ENCODE assay signal across 9 cellular contexts in the genomic region with DNA sequence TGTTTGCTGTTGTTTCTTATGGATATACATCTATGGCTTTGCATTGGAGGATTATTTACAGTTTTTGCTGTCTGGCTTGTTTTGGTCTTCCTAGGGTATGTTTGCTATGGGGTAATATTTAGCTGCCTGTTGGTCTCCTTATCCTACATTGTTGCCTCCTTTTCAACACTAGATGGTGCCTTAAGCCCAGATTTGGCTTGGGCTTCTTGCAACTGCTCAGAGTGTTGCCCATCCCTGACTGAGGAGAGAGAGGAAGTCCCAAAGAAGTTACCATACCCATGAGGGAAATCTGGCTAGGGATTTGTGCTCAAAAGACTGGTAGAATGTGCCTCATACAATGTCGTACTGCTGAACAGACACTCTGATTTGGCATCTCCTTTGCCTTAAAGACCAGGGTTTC.
DNase-seq lines count a peak whose midpoint lies in the region; ATAC-seq and TF ChIP-seq lines count a peak whose summit lies in the region.
"Had no signal": no experiment of that assay in that cellular context is flagged by ENCODE, and none has a peak within 500 bp of the region (broad histone marks: within the 10 kb centered on the region; RNA-seq: fewer than 3 reads in every experiment).

No MANE protein-coding gene starts in this region.

- H3K4me1 ChIP-seq in KMS-11 (ENCODE audit: low read depth, poor library complexity, severe bottlenecking) (peaks cover 6% of the 10 kb centered on the region), liver (ENCODE audit: control insufficient read depth in 4 of 4, insufficient read depth in 4 of 4, low read length in 3 of 4) (peaks cover 0 to 8% (median 3%) of the 10 kb centered on the region in 4 donors)

- TF ChIP-seq RAD21 in liver (IDR thresholded peaks at IDR 0.05) = peak; percentile 78 to 83

- H3K36me3 ChIP-seq in KMS-11 (ENCODE audit: insufficient read depth) = no peaks in the 10 kb centered on the region
- H3K36me3 ChIP-seq in liver (ENCODE audit: control insufficient read depth in 4 of 4, insufficient read depth in 3 of 4, low read depth in 1 of 4, low read length in 3 of 4) = no peaks in the 10 kb centered on the region
- H3K36me3 ChIP-seq: neutrophil had no signal

- ATAC-seq in HG03139 (IDR thresholded peaks at IDR 0.05; ENCODE audit: unreplicated experiment) = no peak

- no peaks in the 10 kb centered on the region for H3K9me3 ChIP-seq in liver (ENCODE audit: control insufficient read depth in 4 of 4, low read length in 3 of 4)
- H3K9me3 ChIP-seq: neutrophil had no signal

- H3K27me3 ChIP-seq in KMS-11 (ENCODE audit: insufficient read depth, low read depth) (no peaks in the 10 kb centered on the region), liver (ENCODE audit: control insufficient read depth in 4 of 4, insufficient read depth in 4 of 4, low read length in 3 of 4) (no peaks in the 10 kb centered on the region)
- H3K27me3 ChIP-seq: neutrophil had no signal

- H3K4me3 ChIP-seq in KMS-11 (IDR thresholded peaks at IDR 0.05; ENCODE audit: insufficient read depth, low read depth, low read length) (no peak overlapping the region), liver (ENCODE audit: low read depth in 1 of 3, low read length in 3 of 3) (no peak overlapping the region)

- H3K27ac ChIP-seq in KMS-11 (no peak overlapping the region), liver (ENCODE audit: low read depth in 1 of 2, low read length in 2 of 2) (no peak overlapping the region)
- H3K27ac ChIP-seq: neutrophil had no signal

- 29% methylated on average over 1 of the region's 1 CpG for WGBS in liver

- no peaks in the 10 kb centered on the region for H3K79me2 ChIP-seq in KMS-11 (ENCODE audit: insufficient read depth, low read depth)

- no peak overlapping the region for H2AFZ ChIP-seq in KMS-11 (ENCODE audit: low read depth)

- peak; percentile 56 for TF ChIP-seq CTCF in KMS-11 (conservative IDR thresholded peaks at IDR 0.05; ENCODE audit: low read depth, low read length)
- TF ChIP-seq CTCF in liver (IDR thresholded peaks at IDR 0.05; ENCODE audit: low read depth, low read length, missing input control) = peak; percentile 46

- no peak overlapping the region for H3K9ac ChIP-seq in KMS-11
- H3K9ac ChIP-seq in liver (ENCODE audit: low read depth in 1 of 2, low read length in 2 of 2) = no peak overlapping the region

- no peak overlapping the region for H3K4me2 ChIP-seq in KMS-11

- DNase-seq in SIG-M5 treated with dmso at 0.1 percent for 504 hours (lab: John Stamatoyannopoulos, UW; ENCODE audit: unreplicated experiment) = peak; percentile 77
- DNase-seq in SIG-M5 (lab: John Stamatoyannopoulos, UW) = no peak
- DNase-seq in SW 1271 (lab: John Stamatoyannopoulos, UW) = peak; percentile 31 to 51
- DNase-seq in stimulated activated CD4-positive, alpha-beta T cell treated with anti-CD3 and anti-CD28 coated beads, Interleukin-4, amount 100 ng/mL, for 4 hours = no peak
- DNase-seq in OCI-M2 (lab: John Stamatoyannopoulos, UW; ENCODE audit: unreplicated experiment) = no peak

- H4K20me1 ChIP-seq in KMS-11 (ENCODE audit: insufficient read depth) = no peaks in the 10 kb centered on the region

TF ChIP-seq in liver, 16 proteins besides CTCF, POLR2A, EP300 and RAD21:
- TF ChIP-seq HNF4A (conservative IDR thresholded peaks at IDR 0.05) (no peak), FOXA2 (IDR thresholded peaks at IDR 0.05) (no peak), TAF1 (conservative IDR thresholded peaks at IDR 0.05) (no peak), YY1 (IDR thresholded peaks at IDR 0.05) (no peak), HNF4G (IDR thresholded peaks at IDR 0.05) (no peak), GABPA (IDR thresholded peaks at IDR 0.05 in 1 of 2, conservative IDR thresholded peaks at IDR 0.05 in 1 of 2) (no peak), EGR1 (IDR thresholded peaks at IDR 0.05; ENCODE audit: low read depth in 2 of 2) (no peak), NR2F2 (IDR thresholded peaks at IDR 0.05) (no peak)
- TF ChIP-seq, protein P1, sequence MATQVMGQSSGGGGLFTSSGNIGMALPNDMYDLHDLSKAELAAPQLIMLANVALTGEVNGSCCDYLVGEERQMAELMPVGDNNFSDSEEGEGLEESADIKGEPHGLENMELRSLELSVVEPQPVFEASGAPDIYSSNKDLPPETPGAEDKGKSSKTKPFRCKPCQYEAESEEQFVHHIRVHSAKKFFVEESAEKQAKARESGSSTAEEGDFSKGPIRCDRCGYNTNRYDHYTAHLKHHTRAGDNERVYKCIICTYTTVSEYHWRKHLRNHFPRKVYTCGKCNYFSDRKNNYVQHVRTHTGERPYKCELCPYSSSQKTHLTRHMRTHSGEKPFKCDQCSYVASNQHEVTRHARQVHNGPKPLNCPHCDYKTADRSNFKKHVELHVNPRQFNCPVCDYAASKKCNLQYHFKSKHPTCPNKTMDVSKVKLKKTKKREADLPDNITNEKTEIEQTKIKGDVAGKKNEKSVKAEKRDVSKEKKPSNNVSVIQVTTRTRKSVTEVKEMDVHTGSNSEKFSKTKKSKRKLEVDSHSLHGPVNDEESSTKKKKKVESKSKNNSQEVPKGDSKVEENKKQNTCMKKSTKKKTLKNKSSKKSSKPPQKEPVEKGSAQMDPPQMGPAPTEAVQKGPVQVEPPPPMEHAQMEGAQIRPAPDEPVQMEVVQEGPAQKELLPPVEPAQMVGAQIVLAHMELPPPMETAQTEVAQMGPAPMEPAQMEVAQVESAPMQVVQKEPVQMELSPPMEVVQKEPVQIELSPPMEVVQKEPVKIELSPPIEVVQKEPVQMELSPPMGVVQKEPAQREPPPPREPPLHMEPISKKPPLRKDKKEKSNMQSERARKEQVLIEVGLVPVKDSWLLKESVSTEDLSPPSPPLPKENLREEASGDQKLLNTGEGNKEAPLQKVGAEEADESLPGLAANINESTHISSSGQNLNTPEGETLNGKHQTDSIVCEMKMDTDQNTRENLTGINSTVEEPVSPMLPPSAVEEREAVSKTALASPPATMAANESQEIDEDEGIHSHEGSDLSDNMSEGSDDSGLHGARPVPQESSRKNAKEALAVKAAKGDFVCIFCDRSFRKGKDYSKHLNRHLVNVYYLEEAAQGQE (IDR thresholded peaks at IDR 0.05) = no peak

Comparison
In these comparisons a context has a peak if more than half of its experiments do, and no peak if none do; other contexts are left out.
1. DNase-seq: peak in SIG-M5 treated with dmso at 0.1 percent for 504 hours (single experiment) and SW 1271 (2 of 2); none in SIG-M5 (single experiment), stimulated activated CD4-positive, alpha-beta T cell treated with anti-CD3 and anti-CD28 coated beads, Interleukin-4, amount 100 ng/mL, for 4 hours (0 of 2) and OCI-M2 (single experiment).